8 cellular contexts compared by ENCODE assay signal in the genomic region with DNA sequence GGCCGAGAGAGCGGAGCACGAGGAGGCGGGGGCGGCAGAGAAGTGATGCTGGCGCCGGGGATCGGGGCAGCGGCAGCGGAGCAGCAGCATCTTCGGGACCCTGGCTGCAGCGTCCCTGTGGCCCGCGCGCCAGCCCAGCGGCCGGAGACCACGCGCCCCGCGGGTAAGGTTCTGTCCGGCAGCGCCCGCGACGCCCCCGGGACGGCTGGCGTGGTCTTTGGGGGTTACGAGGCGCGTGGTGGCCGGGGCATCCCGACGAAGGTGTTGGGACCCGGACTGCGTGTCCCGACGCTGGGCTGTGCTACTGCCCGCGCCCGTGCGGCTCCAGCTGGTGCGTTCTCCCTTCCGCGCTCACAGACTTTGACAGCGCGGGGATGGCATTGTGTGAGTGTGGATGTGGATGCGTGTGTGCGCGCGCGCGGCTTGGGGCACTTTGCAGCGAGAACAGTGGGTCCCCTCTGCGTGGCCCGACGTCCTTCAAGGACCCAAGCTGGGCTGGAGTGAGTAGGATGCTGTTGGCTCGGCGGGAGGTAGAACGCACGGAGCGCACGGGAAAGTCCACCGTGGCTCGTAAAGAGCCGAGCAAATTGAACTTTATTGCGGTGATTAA. TPM values are rescaled to one million over a fixed set of nuclear protein-coding genes. Genes with fewer than 3 reads are reported as not detected.
A peak's percentile ranks its signal among the peaks of the same experiment; 100 is the strongest.
DNase-seq lines count a peak whose midpoint lies in the region; ATAC-seq and TF ChIP-seq lines count a peak whose summit lies in the region.

No MANE protein-coding gene starts in this region.

- no peak overlapping the region for H3K27ac Mint-ChIP-seq in Calu3 (ENCODE audit: unreplicated experiment)
- no peak overlapping the region for H3K27ac Mint-ChIP-seq in activated naive CD8-positive, alpha-beta T cell treated with anti-CD3 and anti-CD28 coated beads for 36 hours
- peak overlapping the region; percentile 87 for H3K27ac Mint-ChIP-seq in progenitor cell of endocrine pancreas

- H3K9me3 ChIP-seq in HUES64 (ENCODE audit: insufficient read depth, low read depth, low read length) = no peaks in the 10 kb centered on the region

- H3K36me3 ChIP-seq in HUES64 (ENCODE audit: insufficient read depth, low read length) = no peaks in the 10 kb centered on the region

- H3K4me1 ChIP-seq in HUES64 (ENCODE audit: insufficient read depth, low read length) = peaks cover 52% of the 10 kb centered on the region

- H3K4me1 Mint-ChIP-seq in Calu3 (ENCODE audit: low read depth, unreplicated experiment) (no peaks in the 10 kb centered on the region), progenitor cell of endocrine pancreas (ENCODE audit: low read depth) (peaks cover 13% of the 10 kb centered on the region)
- peaks cover 11% of the 10 kb centered on the region for H3K4me1 Mint-ChIP-seq in activated naive CD8-positive, alpha-beta T cell treated with anti-CD3 and anti-CD28 coated beads for 36 hours

- peak; percentile 14 for DNase-seq in Calu3
- peak; percentile 8 for DNase-seq in activated naive CD8-positive, alpha-beta T cell treated with anti-CD3 and anti-CD28 coated beads for 36 hours
- DNase-seq in left ventricle myocardium superior = peak; percentile 40
- DNase-seq in progenitor cell of endocrine pancreas (ENCODE audit: low spot score, unreplicated experiment) = peak; percentile 11
- DNase-seq in midbrain (lab: John Stamatoyannopoulos, UW) = no peak

- H3K27ac ChIP-seq in HUES64 (ENCODE audit: low read depth, low read length) = peak overlapping the region; percentile 58; the same call in 1 of the 2 replicates

- no peaks in the 10 kb centered on the region for H3K9me3 Mint-ChIP-seq in Calu3 (ENCODE audit: low read depth, unreplicated experiment)
- H3K9me3 Mint-ChIP-seq in activated naive CD8-positive, alpha-beta T cell treated with anti-CD3 and anti-CD28 coated beads for 36 hours = no peaks in the 10 kb centered on the region
- no peaks in the 10 kb centered on the region for H3K9me3 Mint-ChIP-seq in progenitor cell of endocrine pancreas (ENCODE audit: low read depth)

- under 1% methylated on average over 68 of the region's 68 CpGs for WGBS in HUES64

- TF ChIP-seq CTCF in Calu3 (IDR thresholded peaks at IDR 0.05; ENCODE audit: unreplicated experiment) (no peak), progenitor cell of endocrine pancreas (IDR thresholded peaks at IDR 0.05; ENCODE audit: unreplicated experiment) (no peak)

- ATAC-seq in GM19463 (IDR thresholded peaks at IDR 0.05; ENCODE audit: unreplicated experiment) (peak; percentile 5), left ventricle myocardium superior (peak; percentile 21), HG03469 (IDR thresholded peaks at IDR 0.05; ENCODE audit: unreplicated experiment) (no peak)

- BruUV-seq in Calu3 (replicated peaks; lab: Mats Ljungman, UMichigan) = no TSS peak

- H3K9ac ChIP-seq in HUES64 (ENCODE audit: low read depth, low read length) = peak overlapping the region; percentile 75

- peaks cover 22% of the 10 kb centered on the region for H3K36me3 Mint-ChIP-seq in Calu3 (ENCODE audit: insufficient read depth, unreplicated experiment)
- no peaks in the 10 kb centered on the region for H3K36me3 Mint-ChIP-seq in activated naive CD8-positive, alpha-beta T cell treated with anti-CD3 and anti-CD28 coated beads for 36 hours
- no peaks in the 10 kb centered on the region for H3K36me3 Mint-ChIP-seq in progenitor cell of endocrine pancreas (ENCODE audit: insufficient read depth)

- H3K27me3 Mint-ChIP-seq in Calu3 (ENCODE audit: unreplicated experiment) (no peaks in the 10 kb centered on the region), progenitor cell of endocrine pancreas (peaks cover 7% of the 10 kb centered on the region)
- H3K27me3 Mint-ChIP-seq in activated naive CD8-positive, alpha-beta T cell treated with anti-CD3 and anti-CD28 coated beads for 36 hours = peaks cover 61% of the 10 kb centered on the region

- peak overlapping the region; percentile 77 for H3K4me3 ChIP-seq in HUES64 (ENCODE audit: low read length)

- intact Hi-C loops in Calu3 (cut with micrococcal nuclease; ENCODE audit: unreplicated experiment) = no loop called here
- intact Hi-C loops in left ventricle myocardium superior (cut with micrococcal nuclease) = no loop called here

- peak overlapping the region; percentile 79 for H3K4me3 Mint-ChIP-seq in Calu3 (ENCODE audit: low read depth, unreplicated experiment)
- peak overlapping the region; percentile 67 for H3K4me3 Mint-ChIP-seq in activated naive CD8-positive, alpha-beta T cell treated with anti-CD3 and anti-CD28 coated beads for 36 hours
- peak overlapping the region; percentile 90 for H3K4me3 Mint-ChIP-seq in progenitor cell of endocrine pancreas (ENCODE audit: low read depth)

- CTCF ChIA-PET in Calu3 (lab: Charles Lee) = no interaction called here

- peaks cover 17% of the 10 kb centered on the region for H3K27me3 ChIP-seq in HUES64 (ENCODE audit: insufficient read depth, low read length)

RNA-seq across cellular contexts. Expression of gene B3GALT1, which starts 0.5 kb away (rescaled TPM):
- total RNA-seq in Calu3 (2022) (0.98 and 1.1 TPM in 2 replicates), left ventricle myocardium superior (0.22 TPM), progenitor cell of endocrine pancreas (20.9 and 22.1 TPM in 2 replicates)
- polyA plus RNA-seq in HUES64 (2013, experiment 1 of 2) = 11.9 TPM
- polyA plus RNA-seq in HUES64 (2013, experiment 2 of 2) = 10.2 TPM
- not detected for total RNA-seq in activated naive CD8-positive, alpha-beta T cell treated with anti-CD3 and anti-CD28 coated beads for 36 hours

Comparison
In these comparisons a context has a peak if more than half of its experiments do, and no peak if none do; other contexts are left out.
1. RNA of gene B3GALT1, which starts 0.5 kb away (total RNA-seq): 20.9 to 22.1 TPM in progenitor cell of endocrine pancreas; 0.98 to 1.1 TPM in Calu3, 0.22 TPM in left ventricle myocardium superior (single experiment) and not detected in activated naive CD8-positive, alpha-beta T cell treated with anti-CD3 and anti-CD28 coated beads for 36 hours; every median in the first group is over 10 times any median in the second.
2. Peak in every context shown above with its lines, with median percentiles within 50 percentile points of each other: H3K4me3 Mint-ChIP-seq.